1 cellular context compared by ENCODE assay signal in genomic region chr6:123802697-123803455, GRCh38.
A peak's percentile ranks its signal among the peaks of the same experiment; 100 is the strongest.
TF ChIP-seq lines count a peak whose summit lies in the region.

No MANE protein-coding gene starts in this region.

TF ChIP-seq in HepG2, 621 proteins besides CTCF, POLR2A, EP300 and RAD21 (continued from another document and continues in another):
- TF ChIP-seq ZBTB40 (IDR thresholded peaks at IDR 0.05): no peak
- no peak for TF ChIP-seq ZBTB40 (CRISPR knock-in tag; IDR thresholded peaks at IDR 0.05)
- TF ChIP-seq FOXO4 (CRISPR knock-in tag; conservative IDR thresholded peaks at IDR 0.05): no peak
- no peak for TF ChIP-seq ZNF704 (CRISPR knock-in tag; IDR thresholded peaks at IDR 0.05; ENCODE audit: borderline replicate concordance)
- TF ChIP-seq ZNF776 (CRISPR knock-in tag; IDR thresholded peaks at IDR 0.05): no peak
- no peak for TF ChIP-seq ZNF766 (CRISPR knock-in tag; IDR thresholded peaks at IDR 0.05; ENCODE audit: borderline replicate concordance)
- peak; percentile 12; the same call in 1 of the 2 replicates for TF ChIP-seq MYC (CRISPR knock-in tag; IDR thresholded peaks at IDR 0.05; ENCODE audit: borderline replicate concordance)
- no peak for TF ChIP-seq LRRFIP1 (CRISPR knock-in tag; conservative IDR thresholded peaks at IDR 0.05)
- TF ChIP-seq NFYC (CRISPR knock-in tag; IDR thresholded peaks at IDR 0.05): no peak
- TF ChIP-seq FOXP1 (IDR thresholded peaks at IDR 0.05): no peak
- no peak for TF ChIP-seq FOXP1 (CRISPR knock-in tag; IDR thresholded peaks at IDR 0.05)
- TF ChIP-seq XRCC5 (optimal IDR thresholded peaks at IDR 0.05; ENCODE audit: low read length): peak; percentile 87
- 0 out of 2 replicates have a peak, but pooled peaks have one; percentile 42 for TF ChIP-seq MEIS2 (CRISPR knock-in tag; IDR thresholded peaks at IDR 0.05)
- TF ChIP-seq GMEB2 (CRISPR knock-in tag; IDR thresholded peaks at IDR 0.05; ENCODE audit: low read depth): no peak
- no peak for TF ChIP-seq PREB (CRISPR knock-in tag; IDR thresholded peaks at IDR 0.05)
- no peak for TF ChIP-seq TEF (CRISPR knock-in tag; IDR thresholded peaks at IDR 0.05)
- TF ChIP-seq FOXP4 (CRISPR knock-in tag; IDR thresholded peaks at IDR 0.05): no peak
- 0 out of 2 replicates have a peak, but pooled peaks have one; percentile 26 for TF ChIP-seq THRA (CRISPR knock-in tag; IDR thresholded peaks at IDR 0.05; ENCODE audit: borderline replicate concordance)
- TF ChIP-seq ASH2L (IDR thresholded peaks at IDR 0.05; ENCODE audit: insufficient read length, low read depth, low read length): no peak
- no peak for TF ChIP-seq ZBTB20 (CRISPR knock-in tag; IDR thresholded peaks at IDR 0.05; ENCODE audit: borderline replicate concordance, low read depth)
- 0 out of 2 replicates have a peak, but pooled peaks have one; percentile 47 for TF ChIP-seq HOXA5 (CRISPR knock-in tag; IDR thresholded peaks at IDR 0.05)
- TF ChIP-seq AFF4 (CRISPR knock-in tag; IDR thresholded peaks at IDR 0.05): no peak
- 0 out of 2 replicates have a peak, but pooled peaks have one; percentile 21 for TF ChIP-seq FOXO1 (CRISPR knock-in tag; IDR thresholded peaks at IDR 0.05)
- 0 out of 2 replicates have a peak, but pooled peaks have one; percentile 33 for TF ChIP-seq ZNF563 (CRISPR knock-in tag; IDR thresholded peaks at IDR 0.05)
- TF ChIP-seq ZNF460 (CRISPR knock-in tag; IDR thresholded peaks at IDR 0.05; ENCODE audit: borderline replicate concordance): no peak
